ENCODE assay signal across 1 cellular context in the genomic region with DNA sequence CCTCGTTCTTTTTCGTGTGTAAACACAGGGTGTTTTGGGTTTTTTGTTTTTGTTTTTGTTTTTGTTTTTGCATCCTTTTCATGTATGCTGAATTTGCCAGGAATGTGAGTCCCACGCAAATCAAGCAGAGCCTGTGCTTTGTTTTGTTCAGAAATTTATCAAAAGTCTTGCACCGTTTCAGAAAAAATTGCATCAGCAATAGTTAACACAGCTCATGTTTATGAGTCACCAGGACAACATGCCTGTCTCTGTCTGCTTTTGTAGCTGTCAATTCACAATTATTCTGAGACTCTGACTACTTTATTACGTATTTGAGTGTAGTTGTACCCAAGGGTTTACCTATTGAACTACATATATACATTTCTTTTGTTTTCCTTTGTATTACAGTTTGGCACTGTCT.
TF ChIP-seq lines count a peak whose summit lies in the region.

No MANE protein-coding gene starts in this region.

TF ChIP-seq in HepG2, 621 proteins besides CTCF, POLR2A, EP300 and RAD21 (continued from another document and continues in another):
- TF ChIP-seq, protein P1, sequence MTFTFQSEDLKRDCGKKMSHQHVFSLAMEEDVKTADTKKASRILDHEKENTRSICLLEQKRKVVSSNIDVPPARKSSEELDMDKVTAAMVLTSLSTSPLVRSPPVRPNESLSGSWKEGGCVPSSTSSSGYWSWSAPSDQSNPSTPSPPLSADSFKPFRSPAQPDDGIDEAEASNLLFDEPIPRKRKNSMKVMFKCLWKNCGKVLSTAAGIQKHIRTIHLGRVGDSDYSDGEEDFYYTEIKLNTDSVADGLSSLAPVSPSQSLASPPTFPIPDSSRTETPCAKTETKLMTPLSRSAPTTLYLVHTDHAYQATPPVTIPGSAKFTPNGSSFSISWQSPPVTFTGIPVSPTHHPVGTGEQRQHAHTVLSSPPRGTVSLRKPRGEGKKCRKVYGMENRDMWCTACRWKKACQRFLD (CRISPR knock-in tag; IDR thresholded peaks at IDR 0.05; ENCODE audit: borderline replicate concordance): no peak
- no peak for TF ChIP-seq ZNF678 (CRISPR knock-in tag; IDR thresholded peaks at IDR 0.05)
- TF ChIP-seq ZNF530 (CRISPR knock-in tag; IDR thresholded peaks at IDR 0.05; ENCODE audit: low read depth): no peak
- TF ChIP-seq NFKB2 (CRISPR knock-in tag; IDR thresholded peaks at IDR 0.05; ENCODE audit: borderline replicate concordance): no peak
- no peak for TF ChIP-seq PAF1 (CRISPR knock-in tag; IDR thresholded peaks at IDR 0.05)
- TF ChIP-seq NFYB (CRISPR knock-in tag; IDR thresholded peaks at IDR 0.05): no peak
- no peak for TF ChIP-seq CENPT (CRISPR knock-in tag; IDR thresholded peaks at IDR 0.05; ENCODE audit: low read depth)
- TF ChIP-seq SP1 (IDR thresholded peaks at IDR 0.05): no peak
- no peak for TF ChIP-seq SP1 (CRISPR knock-in tag; IDR thresholded peaks at IDR 0.05)
- no peak for TF ChIP-seq ZNF660 (CRISPR knock-in tag; IDR thresholded peaks at IDR 0.05; ENCODE audit: borderline replicate concordance, low read depth)
- TF ChIP-seq ZNF550 (CRISPR knock-in tag; IDR thresholded peaks at IDR 0.05; ENCODE audit: borderline replicate concordance): no peak
- no peak for TF ChIP-seq MIXL1 (CRISPR knock-in tag; IDR thresholded peaks at IDR 0.05)
- TF ChIP-seq ZKSCAN8 (CRISPR knock-in tag; IDR thresholded peaks at IDR 0.05; ENCODE audit: borderline replicate concordance): no peak
- TF ChIP-seq RARG (CRISPR knock-in tag; IDR thresholded peaks at IDR 0.05; ENCODE audit: low read depth): no peak
- no peak for TF ChIP-seq THYN1 (CRISPR knock-in tag; IDR thresholded peaks at IDR 0.05; ENCODE audit: borderline replicate concordance, low read depth)
- TF ChIP-seq, protein P2, sequence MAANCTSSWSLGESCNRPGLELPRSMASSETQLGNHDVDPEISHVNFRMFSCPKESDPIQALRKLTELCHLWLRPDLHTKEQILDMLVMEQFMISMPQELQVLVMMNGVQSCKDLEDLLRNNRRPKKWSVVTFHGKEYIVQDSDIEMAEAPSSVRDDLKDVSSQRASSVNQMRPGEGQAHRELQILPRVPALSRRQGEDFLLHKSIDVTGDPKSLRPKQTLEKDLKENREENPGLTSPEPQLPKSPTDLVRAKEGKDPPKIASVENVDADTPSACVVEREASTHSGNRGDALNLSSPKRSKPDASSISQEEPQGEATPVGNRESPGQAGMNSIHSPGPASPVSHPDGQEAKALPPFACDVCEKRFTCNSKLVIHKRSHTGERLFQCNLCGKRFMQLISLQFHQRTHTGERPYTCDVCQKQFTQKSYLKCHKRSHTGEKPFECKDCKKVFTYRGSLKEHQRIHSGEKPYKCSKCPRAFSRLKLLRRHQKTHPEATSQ (CRISPR knock-in tag; IDR thresholded peaks at IDR 0.05; ENCODE audit: borderline replicate concordance): no peak
- TF ChIP-seq, protein P3, sequence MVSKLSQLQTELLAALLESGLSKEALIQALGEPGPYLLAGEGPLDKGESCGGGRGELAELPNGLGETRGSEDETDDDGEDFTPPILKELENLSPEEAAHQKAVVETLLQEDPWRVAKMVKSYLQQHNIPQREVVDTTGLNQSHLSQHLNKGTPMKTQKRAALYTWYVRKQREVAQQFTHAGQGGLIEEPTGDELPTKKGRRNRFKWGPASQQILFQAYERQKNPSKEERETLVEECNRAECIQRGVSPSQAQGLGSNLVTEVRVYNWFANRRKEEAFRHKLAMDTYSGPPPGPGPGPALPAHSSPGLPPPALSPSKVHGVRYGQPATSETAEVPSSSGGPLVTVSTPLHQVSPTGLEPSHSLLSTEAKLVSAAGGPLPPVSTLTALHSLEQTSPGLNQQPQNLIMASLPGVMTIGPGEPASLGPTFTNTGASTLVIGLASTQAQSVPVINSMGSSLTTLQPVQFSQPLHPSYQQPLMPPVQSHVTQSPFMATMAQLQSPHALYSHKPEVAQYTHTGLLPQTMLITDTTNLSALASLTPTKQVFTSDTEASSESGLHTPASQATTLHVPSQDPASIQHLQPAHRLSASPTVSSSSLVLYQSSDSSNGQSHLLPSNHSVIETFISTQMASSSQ (IDR thresholded peaks at IDR 0.05; ENCODE audit: low read depth): no peak
- TF ChIP-seq, protein P3 (CRISPR knock-in tag; IDR thresholded peaks at IDR 0.05; ENCODE audit: borderline replicate concordance): no peak
- no peak for TF ChIP-seq TGIF2 (CRISPR knock-in tag; IDR thresholded peaks at IDR 0.05)
- TF ChIP-seq ZNF260 (CRISPR knock-in tag; IDR thresholded peaks at IDR 0.05; ENCODE audit: borderline replicate concordance, low read depth): no peak
- no peak for TF ChIP-seq ZBTB21 (CRISPR knock-in tag; IDR thresholded peaks at IDR 0.05)
- no peak for TF ChIP-seq HES4 (CRISPR knock-in tag; IDR thresholded peaks at IDR 0.05; ENCODE audit: borderline replicate concordance)
- TF ChIP-seq, protein P4, sequence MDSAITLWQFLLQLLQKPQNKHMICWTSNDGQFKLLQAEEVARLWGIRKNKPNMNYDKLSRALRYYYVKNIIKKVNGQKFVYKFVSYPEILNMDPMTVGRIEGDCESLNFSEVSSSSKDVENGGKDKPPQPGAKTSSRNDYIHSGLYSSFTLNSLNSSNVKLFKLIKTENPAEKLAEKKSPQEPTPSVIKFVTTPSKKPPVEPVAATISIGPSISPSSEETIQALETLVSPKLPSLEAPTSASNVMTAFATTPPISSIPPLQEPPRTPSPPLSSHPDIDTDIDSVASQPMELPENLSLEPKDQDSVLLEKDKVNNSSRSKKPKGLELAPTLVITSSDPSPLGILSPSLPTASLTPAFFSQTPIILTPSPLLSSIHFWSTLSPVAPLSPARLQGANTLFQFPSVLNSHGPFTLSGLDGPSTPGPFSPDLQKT (CRISPR knock-in tag; IDR thresholded peaks at IDR 0.05; ENCODE audit: borderline replicate concordance): no peak
- no peak for TF ChIP-seq ZNF207 (IDR thresholded peaks at IDR 0.05; ENCODE audit: borderline replicate concordance)
- TF ChIP-seq ETV6 (CRISPR knock-in tag; conservative IDR thresholded peaks at IDR 0.05): no peak
- no peak for TF ChIP-seq CBFB (CRISPR knock-in tag; IDR thresholded peaks at IDR 0.05)
- TF ChIP-seq, protein P5, sequence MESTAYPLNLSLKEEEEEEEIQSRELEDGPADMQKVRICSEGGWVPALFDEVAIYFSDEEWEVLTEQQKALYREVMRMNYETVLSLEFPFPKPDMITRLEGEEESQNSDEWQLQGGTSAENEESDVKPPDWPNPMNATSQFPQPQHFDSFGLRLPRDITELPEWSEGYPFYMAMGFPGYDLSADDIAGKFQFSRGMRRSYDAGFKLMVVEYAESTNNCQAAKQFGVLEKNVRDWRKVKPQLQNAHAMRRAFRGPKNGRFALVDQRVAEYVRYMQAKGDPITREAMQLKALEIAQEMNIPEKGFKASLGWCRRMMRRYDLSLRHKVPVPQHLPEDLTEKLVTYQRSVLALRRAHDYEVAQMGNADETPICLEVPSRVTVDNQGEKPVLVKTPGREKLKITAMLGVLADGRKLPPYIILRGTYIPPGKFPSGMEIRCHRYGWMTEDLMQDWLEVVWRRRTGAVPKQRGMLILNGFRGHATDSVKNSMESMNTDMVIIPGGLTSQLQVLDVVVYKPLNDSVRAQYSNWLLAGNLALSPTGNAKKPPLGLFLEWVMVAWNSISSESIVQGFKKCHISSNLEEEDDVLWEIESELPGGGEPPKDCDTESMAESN (CRISPR knock-in tag; conservative IDR thresholded peaks at IDR 0.05): no peak
- no peak for TF ChIP-seq ZNF430 (CRISPR knock-in tag; IDR thresholded peaks at IDR 0.05)
- TF ChIP-seq, protein P6, sequence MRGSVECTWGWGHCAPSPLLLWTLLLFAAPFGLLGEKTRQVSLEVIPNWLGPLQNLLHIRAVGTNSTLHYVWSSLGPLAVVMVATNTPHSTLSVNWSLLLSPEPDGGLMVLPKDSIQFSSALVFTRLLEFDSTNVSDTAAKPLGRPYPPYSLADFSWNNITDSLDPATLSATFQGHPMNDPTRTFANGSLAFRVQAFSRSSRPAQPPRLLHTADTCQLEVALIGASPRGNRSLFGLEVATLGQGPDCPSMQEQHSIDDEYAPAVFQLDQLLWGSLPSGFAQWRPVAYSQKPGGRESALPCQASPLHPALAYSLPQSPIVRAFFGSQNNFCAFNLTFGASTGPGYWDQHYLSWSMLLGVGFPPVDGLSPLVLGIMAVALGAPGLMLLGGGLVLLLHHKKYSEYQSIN (CRISPR knock-in tag; IDR thresholded peaks at IDR 0.05; ENCODE audit: borderline replicate concordance): no peak
- TF ChIP-seq HNRNPLL (IDR thresholded peaks at IDR 0.05; ENCODE audit: low read depth, low read length, poor library complexity, severe bottlenecking): no peak
- TF ChIP-seq HNF4G (IDR thresholded peaks at IDR 0.05; ENCODE audit: borderline replicate concordance, low read depth, low read length): no peak
- TF ChIP-seq HNF4G (CRISPR knock-in tag; IDR thresholded peaks at IDR 0.05; ENCODE audit: borderline replicate concordance, low read depth): no peak
- TF ChIP-seq KLF6 (CRISPR knock-in tag; IDR thresholded peaks at IDR 0.05): 0 out of 2 replicates have a peak, but pooled peaks have one; percentile 47
- TF ChIP-seq MYNN (CRISPR knock-in tag; IDR thresholded peaks at IDR 0.05; ENCODE audit: low read depth): no peak
- no peak for TF ChIP-seq ZNF790 (CRISPR knock-in tag; IDR thresholded peaks at IDR 0.05; ENCODE audit: borderline replicate concordance)
- no peak for TF ChIP-seq HDAC6 (IDR thresholded peaks at IDR 0.05; ENCODE audit: low read depth, low read length)
- no peak for TF ChIP-seq JUND (CRISPR knock-in tag; IDR thresholded peaks at IDR 0.05)
- no peak for TF ChIP-seq SNRNP70 (IDR thresholded peaks at IDR 0.05; ENCODE audit: low read depth, low read length)
- no peak for TF ChIP-seq ZNF567 (CRISPR knock-in tag; IDR thresholded peaks at IDR 0.05; ENCODE audit: borderline replicate concordance)
- no peak for TF ChIP-seq SOX13 (IDR thresholded peaks at IDR 0.05)
- TF ChIP-seq SOX13 (CRISPR knock-in tag; conservative IDR thresholded peaks at IDR 0.05 in 1 of 2, IDR thresholded peaks at IDR 0.05 in 1 of 2): peak in 1 of 2 experiments; percentile 25; a peak in 1 of 4 replicates
- TF ChIP-seq FOXP1 (IDR thresholded peaks at IDR 0.05): no peak
- peak; percentile 42; the same call in 1 of the 2 replicates for TF ChIP-seq FOXP1 (CRISPR knock-in tag; IDR thresholded peaks at IDR 0.05)
- no peak for TF ChIP-seq HMGA1 (CRISPR knock-in tag; conservative IDR thresholded peaks at IDR 0.05)
- no peak for TF ChIP-seq ZMYM2 (CRISPR knock-in tag; IDR thresholded peaks at IDR 0.05)
- peak; percentile 27; the same call in 1 of the 2 replicates for TF ChIP-seq NCOA2 (CRISPR knock-in tag; IDR thresholded peaks at IDR 0.05)
- peak; percentile 92 for TF ChIP-seq ZFP36 (IDR thresholded peaks at IDR 0.05; ENCODE audit: borderline replicate concordance, low read depth, low read length, partially characterized antibody)
- TF ChIP-seq, protein P7, sequence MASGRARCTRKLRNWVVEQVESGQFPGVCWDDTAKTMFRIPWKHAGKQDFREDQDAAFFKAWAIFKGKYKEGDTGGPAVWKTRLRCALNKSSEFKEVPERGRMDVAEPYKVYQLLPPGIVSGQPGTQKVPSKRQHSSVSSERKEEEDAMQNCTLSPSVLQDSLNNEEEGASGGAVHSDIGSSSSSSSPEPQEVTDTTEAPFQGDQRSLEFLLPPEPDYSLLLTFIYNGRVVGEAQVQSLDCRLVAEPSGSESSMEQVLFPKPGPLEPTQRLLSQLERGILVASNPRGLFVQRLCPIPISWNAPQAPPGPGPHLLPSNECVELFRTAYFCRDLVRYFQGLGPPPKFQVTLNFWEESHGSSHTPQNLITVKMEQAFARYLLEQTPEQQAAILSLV (CRISPR knock-in tag; IDR thresholded peaks at IDR 0.05; ENCODE audit: borderline replicate concordance): no peak
- TF ChIP-seq, protein P8, sequence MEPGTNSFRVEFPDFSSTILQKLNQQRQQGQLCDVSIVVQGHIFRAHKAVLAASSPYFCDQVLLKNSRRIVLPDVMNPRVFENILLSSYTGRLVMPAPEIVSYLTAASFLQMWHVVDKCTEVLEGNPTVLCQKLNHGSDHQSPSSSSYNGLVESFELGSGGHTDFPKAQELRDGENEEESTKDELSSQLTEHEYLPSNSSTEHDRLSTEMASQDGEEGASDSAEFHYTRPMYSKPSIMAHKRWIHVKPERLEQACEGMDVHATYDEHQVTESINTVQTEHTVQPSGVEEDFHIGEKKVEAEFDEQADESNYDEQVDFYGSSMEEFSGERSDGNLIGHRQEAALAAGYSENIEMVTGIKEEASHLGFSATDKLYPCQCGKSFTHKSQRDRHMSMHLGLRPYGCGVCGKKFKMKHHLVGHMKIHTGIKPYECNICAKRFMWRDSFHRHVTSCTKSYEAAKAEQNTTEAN (CRISPR knock-in tag; conservative IDR thresholded peaks at IDR 0.05): no peak
- no peak for TF ChIP-seq SIN3A (IDR thresholded peaks at IDR 0.05; ENCODE audit: borderline replicate concordance, low read depth, low read length)
- no peak for TF ChIP-seq ZNF839 (CRISPR knock-in tag; IDR thresholded peaks at IDR 0.05; ENCODE audit: borderline replicate concordance)
- no peak for TF ChIP-seq NRL (CRISPR knock-in tag; IDR thresholded peaks at IDR 0.05; ENCODE audit: borderline replicate concordance)
- TF ChIP-seq, protein P9, sequence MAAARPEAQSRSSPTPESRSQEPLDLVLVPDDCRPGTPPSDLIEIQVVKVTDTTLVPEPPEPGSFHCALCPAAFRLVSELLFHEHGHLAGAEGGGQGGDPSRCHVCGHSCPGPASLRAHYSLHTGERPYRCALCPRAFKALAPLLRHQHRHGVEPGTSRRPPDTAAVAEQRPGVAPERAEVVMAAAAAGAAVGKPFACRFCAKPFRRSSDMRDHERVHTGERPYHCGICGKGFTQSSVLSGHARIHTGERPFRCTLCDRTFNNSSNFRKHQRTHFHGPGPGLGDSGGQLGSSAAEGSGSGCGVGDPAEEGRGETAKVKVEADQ (CRISPR knock-in tag; IDR thresholded peaks at IDR 0.05; ENCODE audit: borderline replicate concordance): no peak
- no peak for TF ChIP-seq ZNF563 (CRISPR knock-in tag; IDR thresholded peaks at IDR 0.05)
- TF ChIP-seq ISX (CRISPR knock-in tag; conservative IDR thresholded peaks at IDR 0.05): no peak
- no peak for TF ChIP-seq SSRP1 (CRISPR knock-in tag; IDR thresholded peaks at IDR 0.05)
- no peak for TF ChIP-seq ZNF891 (CRISPR knock-in tag; IDR thresholded peaks at IDR 0.05)
- no peak for TF ChIP-seq ZNF850 (CRISPR knock-in tag; conservative IDR thresholded peaks at IDR 0.05)
- TF ChIP-seq ZNF782 (CRISPR knock-in tag; IDR thresholded peaks at IDR 0.05; ENCODE audit: borderline replicate concordance): no peak
